Comparison of ENCODE assay signal across 7 cellular contexts in genomic region chr15:78065284-78065872, GRCh38. TPM values are rescaled to one million over a fixed set of nuclear protein-coding genes. Genes with fewer than 3 reads are reported as not detected.
DNase-seq lines count a peak whose midpoint lies in the region; ATAC-seq and TF ChIP-seq lines count a peak whose summit lies in the region.

No MANE protein-coding gene starts in this region.

- H3K4me1 Mint-ChIP-seq in T-helper 17 cell, result peaks cover 47% of the 10 kb centered on the region

- no peak overlapping the region for H3K27ac Mint-ChIP-seq in T-helper 17 cell

- H3K9me3 ChIP-seq in T-helper 17 cell (ENCODE audit: control insufficient read depth, low read length, poor library complexity, severe bottlenecking) (no peaks in the 10 kb centered on the region), psoas muscle (no peaks in the 10 kb centered on the region)

- H3K36me3 Mint-ChIP-seq in T-helper 17 cell (ENCODE audit: low read depth), result no peaks in the 10 kb centered on the region

- intact Hi-C loops in psoas muscle (cut with DNase I), result loop anchor here in 1 of 2 donors (5.0 kb wide), 1 partner anchor 43 kb away; no protein-coding TSS in a partner anchor

- H3K4me3 ChIP-seq in HL-60 (replicated peaks; ENCODE audit: insufficient read depth, low read length) (no peak overlapping the region), psoas muscle (no peak overlapping the region)

- DNase-seq in HL-60 (ENCODE audit: low read depth in 1 of 2, low spot score in 1 of 2), result peak in 1 of 2 experiments; percentile 78
- DNase-seq in T-helper 17 cell, result no peak
- peak; percentile 81 to 84 for DNase-seq in foreskin keratinocyte
- DNase-seq in psoas muscle, result peak; percentile 71 to 81
- no peak for DNase-seq in middle frontal gyrus (ENCODE audit: extremely low spot score, low spot score)
- no peak for DNase-seq in GM20000 (ENCODE audit: low spot score)

- peak; percentile 59 for ATAC-seq in T-helper 17 cell
- peak; percentile 60 for ATAC-seq in foreskin keratinocyte
- ATAC-seq in psoas muscle, result peak; percentile 88 to 91 (median 90)
- no peak for ATAC-seq in GM21381 (IDR thresholded peaks at IDR 0.05; ENCODE audit: unreplicated experiment)

- H3K27me3 Mint-ChIP-seq in T-helper 17 cell, result no peaks in the 10 kb centered on the region

- TF ChIP-seq CTCF in HL-60 (IDR thresholded peaks at IDR 0.05; ENCODE audit: insufficient read depth, low read length), result no peak
- TF ChIP-seq CTCF in foreskin keratinocyte (conservative IDR thresholded peaks at IDR 0.05), result no peak
- no peak for TF ChIP-seq CTCF in psoas muscle (IDR thresholded peaks at IDR 0.05)
- no peak for TF ChIP-seq CTCF in GM20000 (IDR thresholded peaks at IDR 0.05; ENCODE audit: extremely low read depth, missing control alignments)

- 45 to 63% (median 50%) methylated on average over 5 of the region's 5 CpGs for WGBS in psoas muscle, 3 donors

- no peaks in the 10 kb centered on the region for H3K36me3 ChIP-seq in psoas muscle (ENCODE audit: insufficient read depth in 1 of 2, low read depth in 1 of 2)

- H3K4me1 ChIP-seq in foreskin keratinocyte (peaks cover 29% of the 10 kb centered on the region), psoas muscle (peaks cover 73% of the 10 kb centered on the region)

- H3K27ac ChIP-seq in HL-60 (replicated peaks), result peak overlapping the region; percentile 64
- no peak overlapping the region for H3K27ac ChIP-seq in foreskin keratinocyte
- peak overlapping the region; percentile 81 for H3K27ac ChIP-seq in psoas muscle

- no peak overlapping the region for H3K4me3 Mint-ChIP-seq in T-helper 17 cell

- no peaks in the 10 kb centered on the region for H3K27me3 ChIP-seq in HL-60 (ENCODE audit: insufficient read depth, poor library complexity, severe bottlenecking)
- H3K27me3 ChIP-seq in foreskin keratinocyte, result no peaks in the 10 kb centered on the region
- H3K27me3 ChIP-seq in psoas muscle (ENCODE audit: insufficient read depth in 3 of 3, low read length in 2 of 3), result no peaks in the 10 kb centered on the region

RNA-seq across cellular contexts. Expression of gene TBC1D2B, which starts 12.1 kb away (rescaled TPM):
- total RNA-seq in T-helper 17 cell, result 100 to 1,000 TPM in 1 of 2 donors, 10 to 100 TPM in 1; 91.0 to 130 TPM
- 24.4 and 28.7 TPM in 2 replicates for total RNA-seq in foreskin keratinocyte
- 10.6 and 11.9 TPM in 2 replicates for polyA plus RNA-seq in foreskin keratinocyte
- total RNA-seq in psoas muscle, result 10 to 100 TPM in 1 of 4 donors, 1 to 10 TPM in 3; 6.8 to 11.8 (median 8.8) TPM
- 1 to 10 TPM; 2.8 to 5.6 (median 3.4) TPM for polyA plus RNA-seq in psoas muscle

RNA-seq across cellular contexts. Expression of gene SH2D7, which starts 27.0 kb away (rescaled TPM):
- total RNA-seq in T-helper 17 cell (not detected), foreskin keratinocyte (not detected in 2 replicates), psoas muscle (not detected)
- polyA plus RNA-seq in foreskin keratinocyte (not detected in 2 replicates), psoas muscle (not detected)

Comparison
In these comparisons a context has a peak if more than half of its experiments do, and no peak if none do; other contexts are left out.
1. DNase-seq: peak in foreskin keratinocyte (2 of 2) and psoas muscle (2 of 2); none in T-helper 17 cell (0 of 3), middle frontal gyrus (single experiment) and GM20000 (single experiment).